ENCODE assay signal across 1 cellular context in the genomic region with DNA sequence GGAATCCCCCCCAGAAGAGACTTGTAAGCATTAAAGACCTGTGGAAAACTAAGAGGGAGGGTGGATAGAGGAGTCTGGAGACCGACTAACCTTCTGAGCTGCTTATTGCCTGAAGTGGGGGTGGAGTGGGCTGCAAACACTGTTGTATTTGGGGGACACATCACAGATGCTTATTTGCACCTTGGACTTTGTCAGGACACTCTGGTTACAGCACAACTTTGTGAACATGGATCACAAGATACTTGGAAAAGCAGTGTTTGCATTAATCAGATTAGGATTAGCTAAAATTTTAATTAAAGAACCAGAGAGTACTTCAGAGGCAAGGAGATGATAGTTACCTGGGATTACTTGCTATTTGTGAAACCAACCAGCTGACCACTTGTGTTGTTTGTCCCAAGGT.
A peak's percentile ranks its signal among the peaks of the same experiment; 100 is the strongest.
TF ChIP-seq lines count a peak whose summit lies in the region.

No MANE protein-coding gene starts in this region.

TF ChIP-seq in HepG2, 621 proteins besides CTCF, POLR2A, EP300 and RAD21:
- TF ChIP-seq, protein P1, sequence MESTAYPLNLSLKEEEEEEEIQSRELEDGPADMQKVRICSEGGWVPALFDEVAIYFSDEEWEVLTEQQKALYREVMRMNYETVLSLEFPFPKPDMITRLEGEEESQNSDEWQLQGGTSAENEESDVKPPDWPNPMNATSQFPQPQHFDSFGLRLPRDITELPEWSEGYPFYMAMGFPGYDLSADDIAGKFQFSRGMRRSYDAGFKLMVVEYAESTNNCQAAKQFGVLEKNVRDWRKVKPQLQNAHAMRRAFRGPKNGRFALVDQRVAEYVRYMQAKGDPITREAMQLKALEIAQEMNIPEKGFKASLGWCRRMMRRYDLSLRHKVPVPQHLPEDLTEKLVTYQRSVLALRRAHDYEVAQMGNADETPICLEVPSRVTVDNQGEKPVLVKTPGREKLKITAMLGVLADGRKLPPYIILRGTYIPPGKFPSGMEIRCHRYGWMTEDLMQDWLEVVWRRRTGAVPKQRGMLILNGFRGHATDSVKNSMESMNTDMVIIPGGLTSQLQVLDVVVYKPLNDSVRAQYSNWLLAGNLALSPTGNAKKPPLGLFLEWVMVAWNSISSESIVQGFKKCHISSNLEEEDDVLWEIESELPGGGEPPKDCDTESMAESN (CRISPR knock-in tag; conservative IDR thresholded peaks at IDR 0.05) = no peak
- TF ChIP-seq, protein P2, sequence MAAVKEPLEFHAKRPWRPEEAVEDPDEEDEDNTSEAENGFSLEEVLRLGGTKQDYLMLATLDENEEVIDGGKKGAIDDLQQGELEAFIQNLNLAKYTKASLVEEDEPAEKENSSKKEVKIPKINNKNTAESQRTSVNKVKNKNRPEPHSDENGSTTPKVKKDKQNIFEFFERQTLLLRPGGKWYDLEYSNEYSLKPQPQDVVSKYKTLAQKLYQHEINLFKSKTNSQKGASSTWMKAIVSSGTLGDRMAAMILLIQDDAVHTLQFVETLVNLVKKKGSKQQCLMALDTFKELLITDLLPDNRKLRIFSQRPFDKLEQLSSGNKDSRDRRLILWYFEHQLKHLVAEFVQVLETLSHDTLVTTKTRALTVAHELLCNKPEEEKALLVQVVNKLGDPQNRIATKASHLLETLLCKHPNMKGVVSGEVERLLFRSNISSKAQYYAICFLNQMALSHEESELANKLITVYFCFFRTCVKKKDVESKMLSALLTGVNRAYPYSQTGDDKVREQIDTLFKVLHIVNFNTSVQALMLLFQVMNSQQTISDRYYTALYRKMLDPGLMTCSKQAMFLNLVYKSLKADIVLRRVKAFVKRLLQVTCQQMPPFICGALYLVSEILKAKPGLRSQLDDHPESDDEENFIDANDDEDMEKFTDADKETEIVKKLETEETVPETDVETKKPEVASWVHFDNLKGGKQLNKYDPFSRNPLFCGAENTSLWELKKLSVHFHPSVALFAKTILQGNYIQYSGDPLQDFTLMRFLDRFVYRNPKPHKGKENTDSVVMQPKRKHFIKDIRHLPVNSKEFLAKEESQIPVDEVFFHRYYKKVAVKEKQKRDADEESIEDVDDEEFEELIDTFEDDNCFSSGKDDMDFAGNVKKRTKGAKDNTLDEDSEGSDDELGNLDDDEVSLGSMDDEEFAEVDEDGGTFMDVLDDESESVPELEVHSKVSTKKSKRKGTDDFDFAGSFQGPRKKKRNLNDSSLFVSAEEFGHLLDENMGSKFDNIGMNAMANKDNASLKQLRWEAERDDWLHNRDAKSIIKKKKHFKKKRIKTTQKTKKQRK (IDR thresholded peaks at IDR 0.05; ENCODE audit: low read length) = no peak
- TF ChIP-seq ZNF558 (CRISPR knock-in tag; IDR thresholded peaks at IDR 0.05; ENCODE audit: borderline replicate concordance) = no peak
- TF ChIP-seq ZNF33A (CRISPR knock-in tag; IDR thresholded peaks at IDR 0.05; ENCODE audit: borderline replicate concordance) = no peak
- no peak for TF ChIP-seq ZBTB7A (CRISPR knock-in tag; IDR thresholded peaks at IDR 0.05)
- TF ChIP-seq, protein P3, sequence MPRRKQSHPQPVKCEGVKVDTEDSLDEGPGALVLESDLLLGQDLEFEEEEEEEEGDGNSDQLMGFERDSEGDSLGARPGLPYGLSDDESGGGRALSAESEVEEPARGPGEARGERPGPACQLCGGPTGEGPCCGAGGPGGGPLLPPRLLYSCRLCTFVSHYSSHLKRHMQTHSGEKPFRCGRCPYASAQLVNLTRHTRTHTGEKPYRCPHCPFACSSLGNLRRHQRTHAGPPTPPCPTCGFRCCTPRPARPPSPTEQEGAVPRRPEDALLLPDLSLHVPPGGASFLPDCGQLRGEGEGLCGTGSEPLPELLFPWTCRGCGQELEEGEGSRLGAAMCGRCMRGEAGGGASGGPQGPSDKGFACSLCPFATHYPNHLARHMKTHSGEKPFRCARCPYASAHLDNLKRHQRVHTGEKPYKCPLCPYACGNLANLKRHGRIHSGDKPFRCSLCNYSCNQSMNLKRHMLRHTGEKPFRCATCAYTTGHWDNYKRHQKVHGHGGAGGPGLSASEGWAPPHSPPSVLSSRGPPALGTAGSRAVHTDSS (CRISPR knock-in tag; conservative IDR thresholded peaks at IDR 0.05) = no peak
- no peak for TF ChIP-seq ZNF256 (CRISPR knock-in tag; conservative IDR thresholded peaks at IDR 0.05)
- TF ChIP-seq HNF4A (CRISPR knock-in tag; IDR thresholded peaks at IDR 0.05) = 0 out of 2 replicates have a peak, but pooled peaks have one; percentile 10
